22 cellular contexts compared by ENCODE assay signal in the genomic region with DNA sequence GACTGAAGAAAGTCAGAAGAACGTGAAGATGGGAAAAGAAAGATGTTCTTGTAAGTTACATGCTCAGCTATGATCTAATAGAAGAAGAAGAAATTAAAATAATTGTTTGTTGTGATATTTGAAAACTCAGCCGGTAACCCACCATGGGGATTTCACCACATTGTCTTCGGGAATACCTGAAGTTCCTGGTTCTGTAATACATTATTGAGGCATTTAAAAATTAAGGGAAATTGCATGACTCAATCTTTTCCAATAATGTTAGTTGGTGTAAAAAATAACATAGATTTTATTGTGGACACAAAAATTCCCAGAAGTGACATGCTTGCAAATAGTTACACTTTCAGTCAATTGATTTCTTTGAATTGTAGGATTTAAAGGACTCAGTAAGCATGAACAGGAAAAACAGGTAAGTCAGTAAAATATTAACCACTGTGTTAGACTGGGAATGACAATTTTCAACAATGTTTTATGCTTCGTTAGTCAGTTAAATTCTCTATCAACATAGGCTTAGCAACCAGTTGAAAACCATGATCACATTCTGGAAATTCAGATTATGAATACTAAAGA.
"Had no signal": no experiment of that assay in that cellular context is flagged by ENCODE, and none has a peak within 500 bp of the region (broad histone marks: within the 10 kb centered on the region; RNA-seq: fewer than 3 reads in every experiment).

No MANE protein-coding gene starts in this region.

- H3K36me3 ChIP-seq: left ventricle myocardium inferior, stomach, upper lobe of left lung had no signal

- H3K27ac ChIP-seq: coronary artery, foreskin keratinocyte, left ventricle myocardium inferior, psoas muscle, stomach, testis, upper lobe of left lung had no signal

- H3K4me3 Mint-ChIP-seq: activated B cell treated with CpG ODN at 0.5 μM for 24 hours; activated CD8-positive, alpha-beta T cell treated with anti-CD3 and anti-CD28 coated beads for 36 hours; activated naive CD8-positive, alpha-beta T cell treated with anti-CD3 and anti-CD28 coated beads for 36 hours; activated T-cell treated with anti-CD3 and anti-CD28 coated beads, Interleukin-2, amount 50 U/mL, for 72 hours; brain; immature natural killer cell; T-helper 17 cell had no signal

- H3K27me3 ChIP-seq: foreskin keratinocyte, stomach, testis, upper lobe of left lung had no signal

- DNase-seq: activated B cell treated with CpG ODN at 0.5 μM for 24 hours; activated CD4-positive, alpha-beta T cell treated with anti-CD3 and anti-CD28 coated beads for 48 hours; activated CD8-positive, alpha-beta memory T cell treated with anti-CD3 and anti-CD28 coated beads, Interleukin-2, amount 50 U/mL, for 4 hours; activated CD8-positive, alpha-beta T cell treated with anti-CD3 and anti-CD28 coated beads for 36 hours; activated gamma-delta T cell; activated naive CD8-positive, alpha-beta T cell treated with anti-CD3 and anti-CD28 coated beads for 36 hours; activated T-cell treated with anti-CD3 and anti-CD28 coated beads, Interleukin-2, amount 50 U/mL, for 72 hours; amygdala; central memory CD4-positive, alpha-beta T cell; foreskin keratinocyte; immature natural killer cell; left ventricle myocardium inferior; mesenchymal stem cell; psoas muscle; stimulated activated CD4-positive, alpha-beta T cell treated with anti-CD3 and anti-CD28 coated beads, Interleukin-12 subunit alpha, Interleukin-12 subunit beta, amount 100 ng/mL, for 4 hours; stimulated activated CD4-positive, alpha-beta T cell treated with anti-CD3 and anti-CD28 coated beads, Interleukin-2, amount 100 ng/mL, for 24 hours; stomach; T-helper 17 cell; testis; upper lobe of left lung had no signal

- H3K9me3 ChIP-seq: left ventricle myocardium inferior, psoas muscle, stomach, testis, upper lobe of left lung had no signal

- H3K4me1 Mint-ChIP-seq: activated B cell treated with CpG ODN at 0.5 μM for 24 hours; activated naive CD8-positive, alpha-beta T cell treated with anti-CD3 and anti-CD28 coated beads for 36 hours; brain; immature natural killer cell; T-helper 17 cell had no signal

- H3K4me3 ChIP-seq: coronary artery, left ventricle myocardium inferior, psoas muscle, stomach, testis, upper lobe of left lung had no signal

- H3K9me3 Mint-ChIP-seq: activated B cell treated with CpG ODN at 0.5 μM for 24 hours; activated CD8-positive, alpha-beta T cell treated with anti-CD3 and anti-CD28 coated beads for 36 hours; activated naive CD8-positive, alpha-beta T cell treated with anti-CD3 and anti-CD28 coated beads for 36 hours; activated T-cell treated with anti-CD3 and anti-CD28 coated beads, Interleukin-2, amount 50 U/mL, for 72 hours; brain had no signal

- H3K36me3 Mint-ChIP-seq: activated naive CD8-positive, alpha-beta T cell treated with anti-CD3 and anti-CD28 coated beads for 36 hours; brain; immature natural killer cell had no signal

- ATAC-seq: activated CD8-positive, alpha-beta T cell treated with anti-CD3 and anti-CD28 coated beads for 36 hours; activated T-cell treated with anti-CD3 and anti-CD28 coated beads, Interleukin-2, amount 50 U/mL, for 72 hours; foreskin keratinocyte; psoas muscle; T-helper 17 cell had no signal

- H3K4me1 ChIP-seq: foreskin keratinocyte, left ventricle myocardium inferior, psoas muscle, testis, upper lobe of left lung had no signal

- H3K27me3 Mint-ChIP-seq: activated B cell treated with CpG ODN at 0.5 μM for 24 hours; activated CD8-positive, alpha-beta T cell treated with anti-CD3 and anti-CD28 coated beads for 36 hours; activated naive CD8-positive, alpha-beta T cell treated with anti-CD3 and anti-CD28 coated beads for 36 hours; brain; T-helper 17 cell had no signal

- H3K27ac Mint-ChIP-seq: activated B cell treated with CpG ODN at 0.5 μM for 24 hours; activated CD8-positive, alpha-beta T cell treated with anti-CD3 and anti-CD28 coated beads for 36 hours; activated naive CD8-positive, alpha-beta T cell treated with anti-CD3 and anti-CD28 coated beads for 36 hours; activated T-cell treated with anti-CD3 and anti-CD28 coated beads, Interleukin-2, amount 50 U/mL, for 72 hours; brain; immature natural killer cell; T-helper 17 cell had no signal
